1 cellular context compared by ENCODE assay signal in the genomic region with DNA sequence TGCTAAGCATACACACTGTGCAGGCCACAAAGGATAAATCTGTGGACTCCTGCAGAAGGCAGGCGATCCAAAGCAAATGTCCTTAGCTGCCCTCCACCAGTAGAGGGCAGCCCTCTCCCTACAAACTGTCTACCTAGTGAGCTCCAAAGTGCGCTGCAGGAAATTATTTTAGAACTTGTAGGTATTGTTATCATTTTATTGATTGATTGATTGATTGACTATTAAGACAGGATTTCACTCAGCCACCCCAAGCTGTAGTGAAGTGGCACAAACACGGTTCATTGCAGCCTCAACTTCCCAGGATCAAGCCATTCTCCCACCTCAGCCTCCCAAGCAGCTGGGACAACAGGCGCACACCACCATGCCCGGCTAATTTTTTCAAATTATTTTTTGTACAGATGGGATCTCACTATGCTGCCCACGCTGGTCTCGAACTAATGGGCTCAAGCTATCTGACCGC.
TF ChIP-seq lines count a peak whose summit lies in the region.

No MANE protein-coding gene starts in this region.

TF ChIP-seq in H1, 55 proteins besides CTCF, POLR2A, EP300 and RAD21 (continued from another document):
- TF ChIP-seq CHD7 (IDR thresholded peaks at IDR 0.05; ENCODE audit: insufficient replicate concordance, low read length) (no peak), ZNF274 (IDR thresholded peaks at IDR 0.05; ENCODE audit: borderline replicate concordance, extremely low read depth, low read length) (no peak), JUN (IDR thresholded peaks at IDR 0.05; ENCODE audit: low read depth, low read length) (no peak), CREB1 (IDR thresholded peaks at IDR 0.05) (no peak)
TF ChIP-seq in H1: peak in this region for 0.
